In the genomic region with DNA sequence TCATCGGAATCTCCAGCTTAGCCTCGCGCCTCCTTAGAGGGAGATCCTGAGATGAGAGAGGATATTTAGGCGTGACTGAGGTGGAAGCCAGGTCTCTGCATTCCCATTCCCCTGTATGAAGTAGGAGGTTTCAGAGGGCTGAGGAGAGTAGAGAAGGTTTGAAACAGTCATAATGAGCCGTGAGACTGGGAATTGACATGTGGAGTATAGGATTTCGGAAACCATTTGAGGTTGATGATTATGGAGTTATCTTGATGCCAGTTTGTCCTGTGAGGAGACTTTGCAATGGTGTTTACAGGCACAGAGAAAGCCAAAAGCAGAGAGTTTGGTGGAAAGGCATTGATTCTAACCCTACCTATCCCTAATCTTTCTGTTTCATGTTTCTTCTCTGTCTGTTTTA, we compare ENCODE assay signal across 8 cellular contexts. TPM values are rescaled to one million over a fixed set of nuclear protein-coding genes. Genes with fewer than 3 reads are reported as not detected.
DNase-seq lines count a peak whose midpoint lies in the region; ATAC-seq and TF ChIP-seq lines count a peak whose summit lies in the region.

No MANE protein-coding gene starts in this region.

- peak overlapping the region; percentile 48 to 61 (median 48) for H3K4me3 Mint-ChIP-seq in nephron

- H3K4me1 Mint-ChIP-seq in nephron = peaks cover 6% of the 10 kb centered on the region

- WGBS in aorta, 2 donors = 8 to 34% methylated on average over 6 of the region's 6 CpGs

- no peak for DNase-seq in KBM-7
- DNase-seq in aorta = no peak
- no peak for DNase-seq in mucosa of descending colon

- H2AFZ ChIP-seq in KMS-11 (ENCODE audit: low read depth) = no peak overlapping the region; the same call in 1 of the 2 replicates

- H3K36me3 Mint-ChIP-seq in nephron (ENCODE audit: low read depth) = no peaks in the 10 kb centered on the region

- H3K27me3 Mint-ChIP-seq in nephron (ENCODE audit: low read depth) = peaks cover 41% of the 10 kb centered on the region

- H3K4me3 ChIP-seq in BLaER1 treated with 17β-estradiol and CSF1 and Interleukin-3, amounts not matched to agents 10 nM and 100 nM = peak overlapping the region; percentile 62 to 79 (median 70)
- H3K4me3 ChIP-seq in KMS-11 (IDR thresholded peaks at IDR 0.05; ENCODE audit: insufficient read depth, low read depth, low read length) (no peak overlapping the region), duodenal mucosa (ENCODE audit: low read depth in 1 of 2, low read length in 2 of 2) (peak overlapping the region; percentile 60 to 68), aorta (ENCODE audit: low read length in 2 of 2) (peak overlapping the region in 1 of 2 donors; percentile 44), mucosa of descending colon (no peak overlapping the region)

- peak overlapping the region; percentile 58 to 80 (median 76) for H3K9ac ChIP-seq in BLaER1 treated with 17β-estradiol and CSF1 and Interleukin-3, amounts not matched to agents 10 nM and 100 nM
- no peak overlapping the region for H3K9ac ChIP-seq in KMS-11
- H3K9ac ChIP-seq in duodenal mucosa (ENCODE audit: low read depth in 1 of 2, low read length in 2 of 2) = no peak overlapping the region

- peak overlapping the region; percentile 72 to 92 (median 86) for H3K4me2 ChIP-seq in BLaER1 treated with 17β-estradiol and CSF1 and Interleukin-3, amounts not matched to agents 10 nM and 100 nM
- peak overlapping the region; percentile 22 for H3K4me2 ChIP-seq in KMS-11

- no peak for ATAC-seq in GM18867 (IDR thresholded peaks at IDR 0.05; ENCODE audit: unreplicated experiment)
- ATAC-seq in aorta (ENCODE audit: low FRiP score) = no peak
- no peak for ATAC-seq in mucosa of descending colon

- no peak overlapping the region for H3K27ac Mint-ChIP-seq in nephron

- H3K27ac ChIP-seq in BLaER1 treated with 17β-estradiol and CSF1 and Interleukin-3, amounts not matched to agents 10 nM and 100 nM = peak overlapping the region in 9 of 11 experiments; percentile 4 to 69 (median 62); a peak in 12 of 22 replicates
- no peak overlapping the region for H3K27ac ChIP-seq in KMS-11
- H3K27ac ChIP-seq in duodenal mucosa (ENCODE audit: low read depth, low read length) = no peak overlapping the region
- H3K27ac ChIP-seq in aorta (ENCODE audit: low read depth in 1 of 2, low read length in 2 of 2) = no peak overlapping the region

- H3K79me2 ChIP-seq in KMS-11 (ENCODE audit: insufficient read depth, low read depth) = no peaks in the 10 kb centered on the region

- in situ Hi-C loops in KBM-7 (cut with MboI; ENCODE audit: low pct_unique_long_range_greater_than_20kb, low sequenced_read_pairs) = no loop called here

- peaks cover 20 to 33% (median 25%) of the 10 kb centered on the region in 11 experiments for H3K9me3 ChIP-seq in BLaER1 treated with 17β-estradiol and CSF1 and Interleukin-3, amounts not matched to agents 10 nM and 100 nM (replicated peaks in 1 of 11)
- no peaks in the 10 kb centered on the region for H3K9me3 ChIP-seq in duodenal mucosa (ENCODE audit: control insufficient read depth in 1 of 2, low read length in 2 of 2)
- H3K9me3 ChIP-seq in aorta (ENCODE audit: control insufficient read depth, low read length) = no peaks in the 10 kb centered on the region
- no peaks in the 10 kb centered on the region for H3K9me3 ChIP-seq in mucosa of descending colon

- peaks cover 34 to 61% (median 51%) of the 10 kb centered on the region in 10 experiments for H3K4me1 ChIP-seq in BLaER1 treated with 17β-estradiol and CSF1 and Interleukin-3, amounts not matched to agents 10 nM and 100 nM
- H3K4me1 ChIP-seq in KMS-11 (ENCODE audit: low read depth, poor library complexity, severe bottlenecking) = peaks cover 24% of the 10 kb centered on the region
- peaks cover 0 to 4% of the 10 kb centered on the region in 2 donors for H3K4me1 ChIP-seq in duodenal mucosa (ENCODE audit: control insufficient read depth in 1 of 2, insufficient read depth in 2 of 2, low read length in 2 of 2)
- peaks cover 0 to 2% of the 10 kb centered on the region in 2 donors for H3K4me1 ChIP-seq in aorta (ENCODE audit: control insufficient read depth in 1 of 2, insufficient read depth in 2 of 2, low read length in 2 of 2)
- peaks cover 7% of the 10 kb centered on the region for H3K4me1 ChIP-seq in mucosa of descending colon (ENCODE audit: low read depth)

- intact Hi-C loops in aorta (cut with DNase I) = loop anchor here in 1 of 2 donors (10.0 kb wide), 2 partner anchors 59 to 109 kb away; no protein-coding TSS in a partner anchor
- intact Hi-C loops in mucosa of descending colon (cut with DNase I, micrococcal nuclease) = no loop called here

- no peaks in the 10 kb centered on the region; a peak in 1 of 22 replicates for H4K20me1 ChIP-seq in BLaER1 treated with 17β-estradiol and CSF1 and Interleukin-3, amounts not matched to agents 10 nM and 100 nM
- no peaks in the 10 kb centered on the region for H4K20me1 ChIP-seq in KMS-11 (ENCODE audit: insufficient read depth)

- H3K27me3 ChIP-seq in BLaER1 treated with 17β-estradiol and CSF1 and Interleukin-3, amounts not matched to agents 10 nM and 100 nM = no peaks in the 10 kb centered on the region
- H3K27me3 ChIP-seq in KMS-11 (ENCODE audit: insufficient read depth, low read depth) (no peaks in the 10 kb centered on the region), duodenal mucosa (ENCODE audit: control insufficient read depth in 1 of 2, insufficient read depth in 2 of 2, low read length in 2 of 2) (no peaks in the 10 kb centered on the region), aorta (ENCODE audit: control insufficient read depth in 1 of 2, insufficient read depth in 2 of 2, low read length in 1 of 2) (no peaks in the 10 kb centered on the region)

- no peak for TF ChIP-seq CTCF in KMS-11 (conservative IDR thresholded peaks at IDR 0.05; ENCODE audit: low read depth, low read length)
- TF ChIP-seq CTCF in nephron (IDR thresholded peaks at IDR 0.05; ENCODE audit: unreplicated experiment in 3 of 3) = no peak
- no peak for TF ChIP-seq CTCF in mucosa of descending colon (IDR thresholded peaks at IDR 0.05)

- peaks cover 16% of the 10 kb centered on the region for H3K9me3 Mint-ChIP-seq in nephron

- H3K36me3 ChIP-seq in BLaER1 treated with 17β-estradiol and CSF1 and Interleukin-3, amounts not matched to agents 10 nM and 100 nM = peaks cover 0 to 14% (median 0%) of the 10 kb centered on the region in 11 experiments; a peak in 5 of 22 replicates
- H3K36me3 ChIP-seq in KMS-11 (ENCODE audit: insufficient read depth) (no peaks in the 10 kb centered on the region), duodenal mucosa (ENCODE audit: control insufficient read depth in 1 of 2, insufficient read depth in 2 of 2, low read length in 2 of 2) (no peaks in the 10 kb centered on the region), aorta (ENCODE audit: control insufficient read depth in 1 of 2, insufficient read depth in 2 of 2, low read length in 1 of 2) (no peaks in the 10 kb centered on the region), mucosa of descending colon (ENCODE audit: low read depth) (no peaks in the 10 kb centered on the region)

RNA-seq across cellular contexts. Expression of gene CHST7, which starts 2.0 kb away (rescaled TPM):
- total RNA-seq in aorta (1 to 10 TPM; 5.2 to 8.5 TPM), mucosa of descending colon (1 to 10 TPM; 1.4 to 4.1 (median 2.7) TPM)
- 1 to 10 TPM; 1.0 to 9.4 TPM for polyA plus RNA-seq in aorta

RNA-seq across cellular contexts. Expression of gene ZNF674, which starts 30.4 kb away (rescaled TPM):
- 1 to 10 TPM; 5.1 to 7.9 TPM for total RNA-seq in aorta
- polyA plus RNA-seq in aorta = 1 to 10 TPM; 1.5 to 2.4 TPM
- 1 to 10 TPM; 4.7 to 6.6 (median 5.8) TPM for total RNA-seq in mucosa of descending colon

Comparison
In these comparisons a context has a peak if more than half of its experiments do, and no peak if none do; other contexts are left out.
1. H3K27ac ChIP-seq: peak in BLaER1 treated with 17β-estradiol and CSF1 and Interleukin-3, amounts not matched to agents 10 nM and 100 nM (9 of 11); none in KMS-11 (single experiment), duodenal mucosa (single experiment) and aorta (0 of 2).
2. H3K4me3 ChIP-seq: peak in BLaER1 treated with 17β-estradiol and CSF1 and Interleukin-3, amounts not matched to agents 10 nM and 100 nM (10 of 10) and duodenal mucosa (2 of 2); none in KMS-11 (single experiment) and mucosa of descending colon (single experiment).
3. H3K9ac ChIP-seq: peak in BLaER1 treated with 17β-estradiol and CSF1 and Interleukin-3, amounts not matched to agents 10 nM and 100 nM (11 of 11); none in KMS-11 (single experiment) and duodenal mucosa (0 of 2).